In the genomic region with DNA sequence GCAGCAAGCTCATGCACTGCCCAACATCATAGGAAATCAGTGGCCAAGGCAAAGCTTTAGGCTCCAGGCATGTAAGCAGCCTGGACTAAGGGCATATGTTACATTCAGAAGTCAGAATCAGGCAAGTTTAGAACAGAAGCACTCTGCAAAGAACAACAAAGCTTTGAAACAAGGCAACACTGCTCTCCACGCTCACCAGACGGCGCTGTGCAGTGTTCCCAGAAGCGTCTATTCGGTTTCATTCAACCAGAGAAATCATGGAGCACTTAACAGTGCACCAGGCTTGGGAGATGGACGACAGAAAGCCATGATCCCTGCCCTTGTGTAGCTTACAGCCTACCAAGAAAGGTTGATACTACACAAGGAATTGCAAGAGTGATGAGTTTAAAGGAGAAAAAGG, we compare ENCODE assay signal across 10 cellular contexts.
DNase-seq lines count a peak whose midpoint lies in the region; ATAC-seq, FAIRE-seq and TF ChIP-seq lines count a peak whose summit lies in the region.
"Had no signal": no experiment of that assay in that cellular context is flagged by ENCODE, and none has a peak within 500 bp of the region (broad histone marks: within the 10 kb centered on the region; RNA-seq: fewer than 3 reads in every experiment).

No MANE protein-coding gene starts in this region.

- H3K9me3 Mint-ChIP-seq in activated naive CD8-positive, alpha-beta T cell treated with anti-CD3 and anti-CD28 coated beads, Interleukin-2, amount 50 U/mL, for 24 hours, result no peaks in the 10 kb centered on the region
- peaks cover 7% of the 10 kb centered on the region for H3K9me3 Mint-ChIP-seq in progenitor cell of endocrine pancreas (ENCODE audit: low read depth)

- H3K9ac ChIP-seq in kidney (ENCODE audit: low read length in 2 of 2), result no peak overlapping the region

- no peaks in the 10 kb centered on the region for H3K36me3 ChIP-seq in kidney (ENCODE audit: control insufficient read depth in 1 of 2, insufficient read depth in 2 of 2, low read length in 2 of 2)

- no peak overlapping the region for H3K4me3 Mint-ChIP-seq in activated naive CD8-positive, alpha-beta T cell treated with anti-CD3 and anti-CD28 coated beads, Interleukin-2, amount 50 U/mL, for 24 hours
- H3K4me3 Mint-ChIP-seq in progenitor cell of endocrine pancreas (ENCODE audit: low read depth), result no peak overlapping the region
- H3K4me3 Mint-ChIP-seq: activated B cell treated with CpG ODN at 0.5 μM for 24 hours; CD4-positive, CD25-positive, alpha-beta regulatory T cell had no signal

- TF ChIP-seq CTCF in kidney (IDR thresholded peaks at IDR 0.05; ENCODE audit: borderline replicate concordance, extremely low read depth, insufficient read depth) (peak; percentile 68), progenitor cell of endocrine pancreas (IDR thresholded peaks at IDR 0.05; ENCODE audit: unreplicated experiment) (no peak)

- no peak for ATAC-seq in activated naive CD8-positive, alpha-beta T cell treated with anti-CD3 and anti-CD28 coated beads, Interleukin-2, amount 50 U/mL, for 24 hours
- ATAC-seq in GM18861 (IDR thresholded peaks at IDR 0.05; ENCODE audit: unreplicated experiment), result no peak

- H3K27ac ChIP-seq in kidney (ENCODE audit: low read depth in 2 of 2, low read length in 2 of 2), result no peak overlapping the region

- H3K9me3 ChIP-seq in kidney (ENCODE audit: control insufficient read depth in 1 of 2, low read length in 2 of 2), result no peaks in the 10 kb centered on the region

- no peaks in the 10 kb centered on the region for H3K4me1 Mint-ChIP-seq in activated naive CD8-positive, alpha-beta T cell treated with anti-CD3 and anti-CD28 coated beads, Interleukin-2, amount 50 U/mL, for 24 hours
- H3K4me1 Mint-ChIP-seq in progenitor cell of endocrine pancreas (ENCODE audit: low read depth), result no peaks in the 10 kb centered on the region
- H3K4me1 Mint-ChIP-seq: activated B cell treated with CpG ODN at 0.5 μM for 24 hours; CD4-positive, CD25-positive, alpha-beta regulatory T cell had no signal

- FAIRE-seq in kidney (lab: Jason Lieb, UNC), result no peak

- peaks cover 0 to 4% of the 10 kb centered on the region in 2 donors for H3K4me1 ChIP-seq in kidney (ENCODE audit: control insufficient read depth in 1 of 2, insufficient read depth in 1 of 2, low read depth in 1 of 2, low read length in 2 of 2)

- DNase-seq in NCI-H2227 (lab: John Stamatoyannopoulos, UW; ENCODE audit: unreplicated experiment), result peak; percentile 30
- no peak for DNase-seq in NCI-H2227 treated with DMSO at 0.1 percent for 48 hours (lab: John Stamatoyannopoulos, UW)
- peak; percentile 16 for DNase-seq in activated naive CD8-positive, alpha-beta T cell treated with anti-CD3 and anti-CD28 coated beads, Interleukin-2, amount 50 U/mL, for 24 hours
- no peak for DNase-seq in kidney
- no peak for DNase-seq in progenitor cell of endocrine pancreas (ENCODE audit: low spot score, unreplicated experiment)
- no peak for DNase-seq in activated gamma-delta T cell treated with Interleukin-2 at 50 U/mL for 16 hours
- DNase-seq: activated B cell treated with CpG ODN at 0.5 μM for 24 hours had no signal

- H3K27ac Mint-ChIP-seq in activated naive CD8-positive, alpha-beta T cell treated with anti-CD3 and anti-CD28 coated beads, Interleukin-2, amount 50 U/mL, for 24 hours, result no peak overlapping the region
- no peak overlapping the region for H3K27ac Mint-ChIP-seq in progenitor cell of endocrine pancreas
- H3K27ac Mint-ChIP-seq: activated B cell treated with CpG ODN at 0.5 μM for 24 hours; CD4-positive, CD25-positive, alpha-beta regulatory T cell had no signal

- H3K27me3 Mint-ChIP-seq in activated naive CD8-positive, alpha-beta T cell treated with anti-CD3 and anti-CD28 coated beads, Interleukin-2, amount 50 U/mL, for 24 hours, result peaks cover 3% of the 10 kb centered on the region
- peaks cover 11% of the 10 kb centered on the region for H3K27me3 Mint-ChIP-seq in progenitor cell of endocrine pancreas
- H3K27me3 Mint-ChIP-seq: activated B cell treated with CpG ODN at 0.5 μM for 24 hours had no signal

- intact Hi-C loops in kidney (cut with DNase I), result no loop called here

- TF ChIP-seq RAD21 in Ishikawa (IDR thresholded peaks at IDR 0.05; ENCODE audit: low read depth), result peak; percentile 44

- TF ChIP-seq EP300 in Ishikawa (IDR thresholded peaks at IDR 0.05; ENCODE audit: borderline replicate concordance), result no peak

- H3K36me3 Mint-ChIP-seq in activated naive CD8-positive, alpha-beta T cell treated with anti-CD3 and anti-CD28 coated beads, Interleukin-2, amount 50 U/mL, for 24 hours (ENCODE audit: low read depth), result no peaks in the 10 kb centered on the region
- no peaks in the 10 kb centered on the region for H3K36me3 Mint-ChIP-seq in progenitor cell of endocrine pancreas (ENCODE audit: insufficient read depth)
- H3K36me3 Mint-ChIP-seq: CD4-positive, CD25-positive, alpha-beta regulatory T cell had no signal

- H3K4me3 ChIP-seq in kidney (ENCODE audit: low read length in 2 of 2), result no peak overlapping the region

TF ChIP-seq in Ishikawa, 13 proteins besides CTCF, POLR2A, EP300 and RAD21:
- TF ChIP-seq CEBPB (IDR thresholded peaks at IDR 0.05) (no peak), YY1 (IDR thresholded peaks at IDR 0.05; ENCODE audit: low read depth) (no peak), ZBTB7A (IDR thresholded peaks at IDR 0.05; ENCODE audit: low read depth) (no peak)
- TF ChIP-seq, protein P1, sequence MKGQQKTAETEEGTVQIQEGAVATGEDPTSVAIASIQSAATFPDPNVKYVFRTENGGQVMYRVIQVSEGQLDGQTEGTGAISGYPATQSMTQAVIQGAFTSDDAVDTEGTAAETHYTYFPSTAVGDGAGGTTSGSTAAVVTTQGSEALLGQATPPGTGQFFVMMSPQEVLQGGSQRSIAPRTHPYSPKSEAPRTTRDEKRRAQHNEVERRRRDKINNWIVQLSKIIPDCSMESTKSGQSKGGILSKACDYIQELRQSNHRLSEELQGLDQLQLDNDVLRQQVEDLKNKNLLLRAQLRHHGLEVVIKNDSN (IDR thresholded peaks at IDR 0.05), result no peak

Comparison
In these comparisons a context has a peak if more than half of its experiments do, and no peak if none do; other contexts are left out.
1. DNase-seq: peak in NCI-H2227 (single experiment) and activated naive CD8-positive, alpha-beta T cell treated with anti-CD3 and anti-CD28 coated beads, Interleukin-2, amount 50 U/mL, for 24 hours (single experiment); none in NCI-H2227 treated with DMSO at 0.1 percent for 48 hours (single experiment), kidney (single experiment), progenitor cell of endocrine pancreas (single experiment) and activated gamma-delta T cell treated with Interleukin-2 at 50 U/mL for 16 hours (single experiment).